Comparison of ENCODE assay signal across 1 cellular context in genomic region chr11:2778630-2779498, GRCh38.
TF ChIP-seq lines count a peak whose summit lies in the region.

No MANE protein-coding gene starts in this region.

TF ChIP-seq in K562, 482 proteins besides CTCF, POLR2A, EP300 and RAD21 (continued from another document and continues in another):
- TF ChIP-seq KDM2B (CRISPR knock-in tag; IDR thresholded peaks at IDR 0.05) (no peak), HDAC2 (IDR thresholded peaks at IDR 0.05) (no peak), CREBBP (IDR thresholded peaks at IDR 0.05; ENCODE audit: low read depth, low read length) (no peak), ZNF507 (tag; conservative IDR thresholded peaks at IDR 0.05) (no peak), RNF2 (IDR thresholded peaks at IDR 0.05) (peak; percentile 96), MXI1 (IDR thresholded peaks at IDR 0.05; ENCODE audit: low read depth, low read length) (peak; percentile 84; the same call in 1 of the 2 replicates), YY1 (IDR thresholded peaks at IDR 0.05; ENCODE audit: borderline replicate concordance in 1 of 3, control insufficient read depth in 1 of 3, extremely low read depth in 1 of 3, insufficient read depth in 3 of 3, insufficient read length in 1 of 3, insufficient replicate concordance in 2 of 3, low read depth in 1 of 3, low read length in 2 of 3) (peak in 1 of 3 experiments; percentile 48), TFAM (CRISPR knock-in tag; conservative IDR thresholded peaks at IDR 0.05) (no peak), ZNF407 (IDR thresholded peaks at IDR 0.05; ENCODE audit: low read depth) (no peak), BRD9 (IDR thresholded peaks at IDR 0.05; ENCODE audit: low read depth, partially characterized antibody) (peak; percentile 6), ZNF830 (CRISPR knock-in tag; IDR thresholded peaks at IDR 0.05) (no peak), BCL6 (CRISPR knock-in tag; IDR thresholded peaks at IDR 0.05) (no peak; the same call in 1 of the 2 replicates), ZNF174 (CRISPR knock-in tag; IDR thresholded peaks at IDR 0.05) (no peak), ELF1 (tag; IDR thresholded peaks at IDR 0.05) (no peak), IFI16 (CRISPR knock-in tag; IDR thresholded peaks at IDR 0.05) (no peak), CEBPG (CRISPR knock-in tag; IDR thresholded peaks at IDR 0.05) (0 out of 2 replicates have a peak, but pooled peaks have one; percentile 33), CEBPG (tag; conservative IDR thresholded peaks at IDR 0.05 in 1 of 2, IDR thresholded peaks at IDR 0.05 in 1 of 2) (no peak), GATAD2A (IDR thresholded peaks at IDR 0.05) (peak; percentile 45; the same call in 1 of the 2 replicates), ZNF24 (IDR thresholded peaks at IDR 0.05) (no peak), ZHX1 (conservative IDR thresholded peaks at IDR 0.05; ENCODE audit: low read length) (0 out of 2 replicates have a peak, but pooled peaks have one; percentile 57), NR2F6 (CRISPR knock-in tag; IDR thresholded peaks at IDR 0.05) (no peak), MTF1 (CRISPR knock-in tag; IDR thresholded peaks at IDR 0.05; ENCODE audit: borderline replicate concordance) (no peak), PRDM10 (IDR thresholded peaks at IDR 0.05; ENCODE audit: partially characterized antibody) (no peak), MAFG (tag; conservative IDR thresholded peaks at IDR 0.05) (no peak), CEBPB (tag; IDR thresholded peaks at IDR 0.05) (no peak; the same call in 1 of the 2 replicates), ZNF707 (CRISPR knock-in tag; conservative IDR thresholded peaks at IDR 0.05) (no peak), BRF1 (IDR thresholded peaks at IDR 0.05; ENCODE audit: borderline replicate concordance, extremely low read depth, insufficient read length) (no peak), HLTF (IDR thresholded peaks at IDR 0.05) (no peak), PML (IDR thresholded peaks at IDR 0.05; ENCODE audit: low read length) (peak; percentile 84), ZNF224 (CRISPR knock-in tag; IDR thresholded peaks at IDR 0.05) (no peak)
- TF ChIP-seq, protein P1, sequence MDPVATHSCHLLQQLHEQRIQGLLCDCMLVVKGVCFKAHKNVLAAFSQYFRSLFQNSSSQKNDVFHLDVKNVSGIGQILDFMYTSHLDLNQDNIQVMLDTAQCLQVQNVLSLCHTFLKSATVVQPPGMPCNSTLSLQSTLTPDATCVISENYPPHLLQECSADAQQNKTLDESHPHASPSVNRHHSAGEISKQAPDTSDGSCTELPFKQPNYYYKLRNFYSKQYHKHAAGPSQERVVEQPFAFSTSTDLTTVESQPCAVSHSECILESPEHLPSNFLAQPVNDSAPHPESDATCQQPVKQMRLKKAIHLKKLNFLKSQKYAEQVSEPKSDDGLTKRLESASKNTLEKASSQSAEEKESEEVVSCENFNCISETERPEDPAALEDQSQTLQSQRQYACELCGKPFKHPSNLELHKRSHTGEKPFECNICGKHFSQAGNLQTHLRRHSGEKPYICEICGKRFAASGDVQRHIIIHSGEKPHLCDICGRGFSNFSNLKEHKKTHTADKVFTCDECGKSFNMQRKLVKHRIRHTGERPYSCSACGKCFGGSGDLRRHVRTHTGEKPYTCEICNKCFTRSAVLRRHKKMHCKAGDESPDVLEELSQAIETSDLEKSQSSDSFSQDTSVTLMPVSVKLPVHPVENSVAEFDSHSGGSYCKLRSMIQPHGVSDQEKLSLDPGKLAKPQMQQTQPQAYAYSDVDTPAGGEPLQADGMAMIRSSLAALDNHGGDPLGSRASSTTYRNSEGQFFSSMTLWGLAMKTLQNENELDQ (CRISPR knock-in tag; IDR thresholded peaks at IDR 0.05; ENCODE audit: borderline replicate concordance), result no peak
- TF ChIP-seq, protein P2, sequence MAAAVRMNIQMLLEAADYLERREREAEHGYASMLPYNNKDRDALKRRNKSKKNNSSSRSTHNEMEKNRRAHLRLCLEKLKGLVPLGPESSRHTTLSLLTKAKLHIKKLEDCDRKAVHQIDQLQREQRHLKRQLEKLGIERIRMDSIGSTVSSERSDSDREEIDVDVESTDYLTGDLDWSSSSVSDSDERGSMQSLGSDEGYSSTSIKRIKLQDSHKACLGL (CRISPR knock-in tag; IDR thresholded peaks at IDR 0.05; ENCODE audit: borderline replicate concordance, poor library complexity, severe bottlenecking), result no peak
- TF ChIP-seq, protein P3, sequence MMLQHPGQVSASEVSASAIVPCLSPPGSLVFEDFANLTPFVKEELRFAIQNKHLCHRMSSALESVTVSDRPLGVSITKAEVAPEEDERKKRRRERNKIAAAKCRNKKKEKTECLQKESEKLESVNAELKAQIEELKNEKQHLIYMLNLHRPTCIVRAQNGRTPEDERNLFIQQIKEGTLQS (IDR thresholded peaks at IDR 0.05), result no peak; the same call in 1 of the 2 replicates
- TF ChIP-seq, protein P3 (CRISPR knock-in tag; conservative IDR thresholded peaks at IDR 0.05), result no peak; the same call in 1 of the 2 replicates
- TF ChIP-seq, protein P4, sequence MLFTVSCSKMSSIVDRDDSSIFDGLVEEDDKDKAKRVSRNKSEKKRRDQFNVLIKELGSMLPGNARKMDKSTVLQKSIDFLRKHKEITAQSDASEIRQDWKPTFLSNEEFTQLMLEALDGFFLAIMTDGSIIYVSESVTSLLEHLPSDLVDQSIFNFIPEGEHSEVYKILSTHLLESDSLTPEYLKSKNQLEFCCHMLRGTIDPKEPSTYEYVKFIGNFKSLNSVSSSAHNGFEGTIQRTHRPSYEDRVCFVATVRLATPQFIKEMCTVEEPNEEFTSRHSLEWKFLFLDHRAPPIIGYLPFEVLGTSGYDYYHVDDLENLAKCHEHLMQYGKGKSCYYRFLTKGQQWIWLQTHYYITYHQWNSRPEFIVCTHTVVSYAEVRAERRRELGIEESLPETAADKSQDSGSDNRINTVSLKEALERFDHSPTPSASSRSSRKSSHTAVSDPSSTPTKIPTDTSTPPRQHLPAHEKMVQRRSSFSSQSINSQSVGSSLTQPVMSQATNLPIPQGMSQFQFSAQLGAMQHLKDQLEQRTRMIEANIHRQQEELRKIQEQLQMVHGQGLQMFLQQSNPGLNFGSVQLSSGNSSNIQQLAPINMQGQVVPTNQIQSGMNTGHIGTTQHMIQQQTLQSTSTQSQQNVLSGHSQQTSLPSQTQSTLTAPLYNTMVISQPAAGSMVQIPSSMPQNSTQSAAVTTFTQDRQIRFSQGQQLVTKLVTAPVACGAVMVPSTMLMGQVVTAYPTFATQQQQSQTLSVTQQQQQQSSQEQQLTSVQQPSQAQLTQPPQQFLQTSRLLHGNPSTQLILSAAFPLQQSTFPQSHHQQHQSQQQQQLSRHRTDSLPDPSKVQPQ (CRISPR knock-in tag; IDR thresholded peaks at IDR 0.05; ENCODE audit: borderline replicate concordance), result no peak
- TF ChIP-seq, protein P5, sequence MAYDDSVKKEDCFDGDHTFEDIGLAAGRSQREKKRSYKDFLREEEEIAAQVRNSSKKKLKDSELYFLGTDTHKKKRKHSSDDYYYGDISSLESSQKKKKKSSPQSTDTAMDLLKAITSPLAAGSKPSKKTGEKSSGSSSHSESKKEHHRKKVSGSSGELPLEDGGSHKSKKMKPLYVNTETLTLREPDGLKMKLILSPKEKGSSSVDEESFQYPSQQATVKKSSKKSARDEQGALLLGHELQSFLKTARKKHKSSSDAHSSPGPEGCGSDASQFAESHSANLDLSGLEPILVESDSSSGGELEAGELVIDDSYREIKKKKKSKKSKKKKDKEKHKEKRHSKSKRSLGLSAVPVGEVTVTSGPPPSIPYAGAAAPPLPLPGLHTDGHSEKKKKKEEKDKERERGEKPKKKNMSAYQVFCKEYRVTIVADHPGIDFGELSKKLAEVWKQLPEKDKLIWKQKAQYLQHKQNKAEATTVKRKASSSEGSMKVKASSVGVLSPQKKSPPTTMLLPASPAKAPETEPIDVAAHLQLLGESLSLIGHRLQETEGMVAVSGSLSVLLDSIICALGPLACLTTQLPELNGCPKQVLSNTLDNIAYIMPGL (CRISPR knock-in tag; IDR thresholded peaks at IDR 0.05), result no peak
